ENCODE assay signal across 1 cellular context in the genomic region with DNA sequence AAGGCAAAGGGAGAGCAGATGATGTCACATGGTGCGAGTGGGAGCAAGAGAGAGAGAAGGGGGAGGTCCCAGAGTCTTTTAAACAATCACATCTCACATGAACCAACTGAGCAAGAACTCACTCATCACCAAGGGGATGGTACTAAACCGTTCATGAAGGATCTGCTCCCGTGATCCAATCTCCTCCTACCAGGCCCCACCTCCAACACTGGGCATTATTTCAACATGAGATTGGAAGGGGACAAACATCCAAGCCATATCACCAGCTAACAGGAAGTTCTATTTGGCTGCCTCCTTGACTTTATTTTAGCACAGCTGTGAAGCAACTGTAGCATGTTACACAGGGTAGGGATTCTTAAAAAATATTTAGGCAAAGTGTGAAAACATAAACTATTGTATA.
TF ChIP-seq lines count a peak whose summit lies in the region.

No MANE protein-coding gene starts in this region.

TF ChIP-seq in HCT116, 20 proteins besides CTCF, POLR2A, EP300 and RAD21 (continued from another document):
- TF ChIP-seq ELF1 (IDR thresholded peaks at IDR 0.05; ENCODE audit: borderline replicate concordance, low read depth), result no peak
